Comparison of ENCODE assay signal across 10 cellular contexts in the genomic region with DNA sequence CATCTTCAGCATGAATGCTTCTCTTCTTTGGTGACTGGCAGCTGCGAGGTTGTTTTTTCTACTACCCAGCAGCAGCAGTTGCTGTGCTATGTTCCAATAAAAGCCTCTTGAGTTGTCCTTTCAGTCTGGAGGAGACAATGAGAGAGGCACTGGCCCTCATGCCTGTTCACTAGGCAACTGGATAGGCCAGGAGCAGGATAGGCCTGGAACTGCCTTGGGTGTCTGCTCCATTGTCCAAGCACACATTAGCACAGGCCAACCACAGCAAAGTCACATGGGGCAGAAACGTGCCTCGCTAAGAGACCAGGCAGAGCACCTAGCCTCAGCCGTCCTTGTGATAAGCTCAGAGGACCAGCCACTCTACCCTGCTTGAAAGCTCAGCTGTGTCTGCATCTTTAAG.
DNase-seq lines count a peak whose midpoint lies in the region; ATAC-seq lines count a peak whose summit lies in the region.
"Had no signal": no experiment of that assay in that cellular context is flagged by ENCODE, and none has a peak within 500 bp of the region (broad histone marks: within the 10 kb centered on the region; RNA-seq: fewer than 3 reads in every experiment).

No MANE protein-coding gene starts in this region.

- DNase-seq in NCI-H1105 treated with DMSO at 0.1 percent for 48 hours (lab: John Stamatoyannopoulos, UW) (peak; percentile 55), SHP77 treated with DMSO at 0.1 percent for 48 hours (lab: John Stamatoyannopoulos, UW) (peak; percentile 23), left ventricle myocardium superior (peak; percentile 81), putamen (ENCODE audit: low spot score) (peak; percentile 83), activated T-cell treated with anti-CD3 and anti-CD28 coated beads for 4 hours (no peak), GM19238 (ENCODE audit: insufficient read length, low spot score) (no peak)
- DNase-seq in stimulated activated CD4-positive, alpha-beta T cell treated with anti-CD3 and anti-CD28 coated beads, Interleukin-4, amount 100 ng/mL, for 24 hours, result no peak
- DNase-seq: effector CD8-positive, alpha-beta T cell; Karpas-422 had no signal

- intact Hi-C loops in left ventricle myocardium superior (cut with micrococcal nuclease), result no loop called here

- peak; percentile 91 for ATAC-seq in left ventricle myocardium superior
- no peak for ATAC-seq in GM21367 (IDR thresholded peaks at IDR 0.05; ENCODE audit: unreplicated experiment)

Comparison
In these comparisons a context has a peak if more than half of its experiments do, and no peak if none do; other contexts are left out.
1. DNase-seq: peak in NCI-H1105 treated with DMSO at 0.1 percent for 48 hours (single experiment), SHP77 treated with DMSO at 0.1 percent for 48 hours (single experiment), left ventricle myocardium superior (single experiment) and putamen (single experiment); none in activated T-cell treated with anti-CD3 and anti-CD28 coated beads for 4 hours (single experiment), stimulated activated CD4-positive, alpha-beta T cell treated with anti-CD3 and anti-CD28 coated beads, Interleukin-4, amount 100 ng/mL, for 24 hours (single experiment) and GM19238 (single experiment).